In genomic region chr15:74438696-74439316, GRCh38 we compare ENCODE assay signal across 8 cellular contexts. TPM values are rescaled to one million over a fixed set of nuclear protein-coding genes. Genes with fewer than 3 reads are reported as not detected.
DNase-seq lines count a peak whose midpoint lies in the region; ATAC-seq and TF ChIP-seq lines count a peak whose summit lies in the region.

No MANE protein-coding gene starts in this region.

- no peak for TF ChIP-seq POLR2A in suprapubic skin (IDR thresholded peaks at IDR 0.05)

- no peak overlapping the region for H3K4ac ChIP-seq in neuronal stem cell (ENCODE audit: low read length)

- no peak overlapping the region for H2BK5ac ChIP-seq in neuronal stem cell (ENCODE audit: low read length)

- POLR2A ChIA-PET in RWPE1 (lab: Yijun Ruan, JAX; ENCODE audit: low non-redundant PET) = no interaction called here

- H3K27me3 ChIP-seq in neuronal stem cell (ENCODE audit: control insufficient read depth in 3 of 3, insufficient read depth in 3 of 3, low read depth in 1 of 3, low read length in 3 of 3) = peaks cover 0 to 35% (median 0%) of the 10 kb centered on the region in 3 experiments
- no peaks in the 10 kb centered on the region for H3K27me3 ChIP-seq in suprapubic skin

- H2BK15ac ChIP-seq in neuronal stem cell (ENCODE audit: low read length) = no peak overlapping the region

- no peak overlapping the region for H3K18ac ChIP-seq in neuronal stem cell (ENCODE audit: low read length)

- H3K36me3 ChIP-seq in neuronal stem cell (replicated peaks in 1 of 2; ENCODE audit: control insufficient read depth in 2 of 2, insufficient read depth in 2 of 2, low read length in 2 of 2) (no peaks in the 10 kb centered on the region), suprapubic skin (no peaks in the 10 kb centered on the region)

- H3K4me1 ChIP-seq in neuronal stem cell (ENCODE audit: control insufficient read depth in 2 of 2, insufficient read depth in 1 of 2, low read depth in 1 of 2, low read length in 2 of 2) (peaks cover 13 to 22% of the 10 kb centered on the region in 2 donors), suprapubic skin (peaks cover 8% of the 10 kb centered on the region)

- no peak overlapping the region for H2BK12ac ChIP-seq in neuronal stem cell (ENCODE audit: low read length)

- H3K4me3 ChIP-seq in neuronal stem cell (ENCODE audit: low read length in 2 of 2) (no peak overlapping the region), suprapubic skin (no peak overlapping the region)

- ATAC-seq in HG03135 (IDR thresholded peaks at IDR 0.05; ENCODE audit: unreplicated experiment) = no peak

- H3K14ac ChIP-seq in neuronal stem cell (ENCODE audit: low read length) = no peak overlapping the region

- TF ChIP-seq CTCF in GM12874 (IDR thresholded peaks at IDR 0.05; ENCODE audit: insufficient read depth, low read depth, low read length) (peak; percentile 88), RWPE1 (conservative IDR thresholded peaks at IDR 0.05; ENCODE audit: low read depth) (peak; percentile 98), suprapubic skin (IDR thresholded peaks at IDR 0.05) (peak; percentile 76)

- H4K8ac ChIP-seq in neuronal stem cell (ENCODE audit: low read depth, low read length) = no peak overlapping the region

- H3K9me3 ChIP-seq in neuronal stem cell (replicated peaks in 1 of 2; ENCODE audit: control insufficient read depth in 2 of 2, insufficient read depth in 1 of 2, low read depth in 1 of 2, low read length in 2 of 2) = no peaks in the 10 kb centered on the region
- H3K9me3 ChIP-seq in suprapubic skin = no peaks in the 10 kb centered on the region

- H3K9ac ChIP-seq in neuronal stem cell (ENCODE audit: low read depth, low read length, poor library complexity) = no peak overlapping the region

- no peak overlapping the region for H3K23ac ChIP-seq in neuronal stem cell (ENCODE audit: low read depth, low read length, poor library complexity)

- H2BK120ac ChIP-seq in neuronal stem cell (ENCODE audit: low read depth, low read length) = no peak overlapping the region

- no peak for TF ChIP-seq EP300 in suprapubic skin (IDR thresholded peaks at IDR 0.05)

- no CpG with 5 or more reads among the region's 2 CpGs for WGBS in neuronal stem cell (ENCODE audit: extremely low coverage in 2 of 2, insufficient read length in 2 of 2, insufficient replicate concordance in 1 of 2), 2 donors
- 5% methylated on average over 2 of the region's 2 CpGs for WGBS in suprapubic skin

- H3K27ac ChIP-seq in RWPE1 (no peak overlapping the region), neuronal stem cell (replicated peaks; ENCODE audit: low read length) (no peak overlapping the region), suprapubic skin (no peak overlapping the region)

- DNase-seq in Kasumi-1 (lab: John Stamatoyannopoulos, UW) (peak; percentile 68 to 78), RWPE1 (ENCODE audit: low spot score) (peak; percentile 78), fibroblast of peridontal ligament (ENCODE audit: extremely low read depth) (peak; percentile 80), neuronal stem cell (ENCODE audit: low spot score) (peak; percentile 62), suprapubic skin (ENCODE audit: low spot score in 2 of 2) (no peak)
- peak; percentile 45 to 64 for DNase-seq in activated T-helper 1 cell treated with anti-CD3 and anti-CD28 coated beads, Interleukin-2, amount 50 U/mL, for 16 hours (ENCODE audit: low read depth in 1 of 2, low spot score in 1 of 2)

- H2AK5ac ChIP-seq in neuronal stem cell (ENCODE audit: low read depth, low read length) = no peak overlapping the region

- no peak overlapping the region for H2AFZ ChIP-seq in neuronal stem cell (ENCODE audit: low read length)

- CTCF ChIA-PET in RWPE1 (lab: Yijun Ruan, JAX) = interaction anchor here (0.5 to 2.9 kb wide), 20 partner anchors 10 to 842 kb away, joined by 3 to 29 read pairs (median 4); partner anchors contain the start of gene UBL7

- no peak overlapping the region for H3K4me2 ChIP-seq in neuronal stem cell (ENCODE audit: insufficient read depth, low read length, poor library complexity, severe bottlenecking)

- H4K91ac ChIP-seq in neuronal stem cell (ENCODE audit: low read depth, low read length, poor library complexity) = no peak overlapping the region

- H3K79me1 ChIP-seq in neuronal stem cell (ENCODE audit: low read depth, low read length) = no peaks in the 10 kb centered on the region

RNA-seq across cellular contexts. Expression of gene SEMA7A, which starts 5.0 kb away (rescaled TPM):
- polyA plus RNA-seq in neuronal stem cell (2013, experiment 1 of 2) = 10.3 TPM
- polyA plus RNA-seq in neuronal stem cell (2013, experiment 2 of 2) = 10.3 TPM
- total RNA-seq in suprapubic skin = 10 to 100 TPM; 10.1 to 31.4 (median 18.0) TPM

RNA-seq across cellular contexts. Expression of gene UBL7, which starts 22.2 kb away (rescaled TPM):
- 45.9 TPM for polyA plus RNA-seq in neuronal stem cell (2013, experiment 1 of 2)
- 44.1 TPM for polyA plus RNA-seq in neuronal stem cell (2013, experiment 2 of 2)
- total RNA-seq in suprapubic skin = 10 to 100 TPM; 32.2 to 74.2 (median 62.8) TPM

Comparison
In these comparisons a context has a peak if more than half of its experiments do, and no peak if none do; other contexts are left out.
1. DNase-seq: peak in Kasumi-1 (2 of 2), RWPE1 (single experiment), activated T-helper 1 cell treated with anti-CD3 and anti-CD28 coated beads, Interleukin-2, amount 50 U/mL, for 16 hours (2 of 2), fibroblast of peridontal ligament (single experiment) and neuronal stem cell (single experiment); none in suprapubic skin (0 of 2).
2. Peak in every context shown above with its lines, with median percentiles within 50 percentile points of each other: CTCF ChIP-seq.